Comparison of ENCODE assay signal across 19 cellular contexts in the genomic region with DNA sequence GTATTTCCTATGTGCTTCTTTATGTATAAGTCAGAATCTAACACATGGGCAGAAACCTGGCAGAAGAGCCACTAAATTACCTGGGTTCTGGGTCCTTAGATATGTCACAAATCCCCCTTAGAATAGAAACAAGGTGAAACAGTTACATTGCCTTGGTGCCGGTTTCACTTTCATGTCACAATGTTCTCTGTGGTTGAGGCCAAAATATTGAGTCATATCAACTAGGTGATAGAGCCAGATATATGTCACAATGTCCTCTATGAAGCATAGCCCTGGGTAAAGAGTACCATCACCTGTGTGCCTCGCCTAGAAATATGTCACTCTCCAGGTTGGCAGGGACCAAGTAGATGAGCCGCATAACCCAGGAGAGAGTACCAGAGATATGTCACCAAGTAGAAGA.
"Had no signal": no experiment of that assay in that cellular context is flagged by ENCODE, and none has a peak within 500 bp of the region (broad histone marks: within the 10 kb centered on the region; RNA-seq: fewer than 3 reads in every experiment).

No MANE protein-coding gene starts in this region.

- H3K4me3 ChIP-seq: ascending aorta, colonic mucosa, hepatocyte, mucosa of descending colon, psoas muscle, testis had no signal

- H3K4me3 Mint-ChIP-seq: central memory CD8-positive, alpha-beta T cell; endodermal cell; naive B cell; type B pancreatic cell had no signal

- H3K27me3 ChIP-seq: ascending aorta, colonic mucosa, hepatocyte, testis had no signal

- DNase-seq: activated CD4-positive, alpha-beta T cell treated with anti-CD3 and anti-CD28 coated beads, Interleukin-2, amount 50 U/mL, for 4 hours; activated naive CD4-positive, alpha-beta T cell treated with Interleukin-2 at 50 U/mL for 16 hours; activated T-cell treated with anti-CD3 and anti-CD28 coated beads, Interleukin-2, amount 50 U/mL, for 1 hour; colonic mucosa; endodermal cell; foreskin fibroblast; mesenchymal stem cell; mucosa of descending colon; naive B cell; psoas muscle; right cardiac atrium; T1000; testis had no signal

- H3K27ac ChIP-seq: ascending aorta, colonic mucosa, epithelial cell of prostate, hepatocyte, psoas muscle, testis had no signal

- H3K9me3 Mint-ChIP-seq: activated T-helper 2 cell treated with anti-CD3 and anti-CD28 coated beads, Interferon-gamma antibody, Interleukin-2, Interleukin-4, amounts not matched to agents 10 μg/mL and 5 μg/mL and 100 μg/mL, durations not matched to agents 14 hours and 24 hours and 36 hours; central memory CD8-positive, alpha-beta T cell; endodermal cell; naive B cell; type B pancreatic cell had no signal

- H3K27ac Mint-ChIP-seq: activated T-helper 2 cell treated with anti-CD3 and anti-CD28 coated beads, Interferon-gamma antibody, Interleukin-2, Interleukin-4, amounts not matched to agents 10 μg/mL and 5 μg/mL and 100 μg/mL, durations not matched to agents 14 hours and 24 hours and 36 hours; endodermal cell; naive B cell; type B pancreatic cell had no signal

- ATAC-seq: mucosa of descending colon, psoas muscle, right cardiac atrium had no signal

- H3K4me1 Mint-ChIP-seq: central memory CD8-positive, alpha-beta T cell; endodermal cell; naive B cell had no signal

- H3K4me1 ChIP-seq: ascending aorta, colonic mucosa, psoas muscle, testis had no signal

- H3K36me3 ChIP-seq: ascending aorta, colonic mucosa had no signal

- H3K27me3 Mint-ChIP-seq: central memory CD8-positive, alpha-beta T cell; naive B cell; type B pancreatic cell had no signal

- H3K9me3 ChIP-seq: ascending aorta, colonic mucosa, mucosa of descending colon, psoas muscle, testis had no signal

- H3K36me3 Mint-ChIP-seq: naive B cell, type B pancreatic cell had no signal
